In the genomic region with DNA sequence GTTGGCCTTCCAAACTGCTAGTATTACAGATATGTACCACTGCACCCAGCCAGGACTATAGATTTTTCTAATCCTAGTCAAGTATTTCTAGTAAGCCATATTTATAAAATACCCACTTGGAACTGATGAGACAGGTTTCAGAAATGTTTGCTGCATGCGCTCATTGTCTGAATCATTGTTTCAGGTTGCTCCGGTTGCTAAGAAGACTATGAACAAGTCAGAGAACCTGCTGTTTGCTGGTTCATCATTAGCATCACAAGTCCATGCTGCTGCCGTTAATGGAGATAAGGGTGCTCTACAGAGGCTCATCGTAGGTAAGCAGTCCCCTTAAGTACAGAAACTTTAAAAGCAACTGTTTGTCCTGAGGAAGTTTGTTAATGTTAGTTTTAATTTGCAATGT, we compare ENCODE assay signal across 20 cellular contexts. TPM values are rescaled to one million over a fixed set of nuclear protein-coding genes. Genes with fewer than 3 reads are reported as not detected.
DNase-seq lines count a peak whose midpoint lies in the region; ATAC-seq and TF ChIP-seq lines count a peak whose summit lies in the region.
"Had no signal": no experiment of that assay in that cellular context is flagged by ENCODE, and none has a peak within 500 bp of the region (broad histone marks: within the 10 kb centered on the region; RNA-seq: fewer than 3 reads in every experiment).

No MANE protein-coding gene starts in this region.

- H3K27me3 ChIP-seq in SK-N-SH (ENCODE audit: insufficient read depth) (no peaks in the 10 kb centered on the region), HUES64 (ENCODE audit: insufficient read depth, low read length) (no peaks in the 10 kb centered on the region)
- H3K27me3 ChIP-seq: BLaER1, body of pancreas, hepatocyte had no signal

- H3K36me3 ChIP-seq in SK-N-SH (replicated peaks in 1 of 2; ENCODE audit: control insufficient read depth in 1 of 2, insufficient read depth in 2 of 2, low read length in 1 of 2) (peaks cover 53 to 63% of the 10 kb centered on the region in 2 experiments), HUES64 (ENCODE audit: insufficient read depth, low read length) (peaks cover 49% of the 10 kb centered on the region)

- H3K4me3 ChIP-seq in SK-N-SH (ENCODE audit: low read depth in 2 of 2, low read length in 1 of 2) (no peak overlapping the region), HUES64 (ENCODE audit: low read length) (no peak overlapping the region), astrocyte of the spinal cord (ENCODE audit: low read depth, low read length) (no peak overlapping the region)
- H3K4me3 ChIP-seq: BLaER1, body of pancreas, GM12878, hepatocyte, skin epidermis had no signal

- H3K79me2 ChIP-seq in SK-N-SH (ENCODE audit: insufficient read depth), result peaks cover 37% of the 10 kb centered on the region; the same call in 1 of the 2 replicates

- 70% methylated on average over 4 of the region's 4 CpGs for WGBS in SK-N-SH (ENCODE audit: low lambda C conversion rate)
- WGBS in HUES64, result 83% methylated on average over 4 of the region's 4 CpGs

- no peak for DNase-seq in SK-N-SH
- peak; percentile 76 for DNase-seq in astrocyte of the spinal cord (ENCODE audit: low read depth, low spot score)
- DNase-seq in kidney tubule cell (ENCODE audit: low spot score), result peak; percentile 92
- DNase-seq in NCI-H526 treated with DMSO at 0.1 percent for 48 hours (lab: John Stamatoyannopoulos, UW), result no peak
- DNase-seq: body of pancreas; endodermal cell; NCI-H1092; NCI-H2081; stimulated activated CD4-positive, alpha-beta T cell treated with anti-CD3 and anti-CD28 coated beads, Interleukin-4, amount 100 ng/mL, for 4 hours had no signal

- no peaks in the 10 kb centered on the region for H3K9me2 ChIP-seq in SK-N-SH

- POLR2A ChIA-PET in SK-N-SH (lab: Yijun Ruan, JAX), result no interaction called here

- peaks cover 7% of the 10 kb centered on the region for H3F3A ChIP-seq in SK-N-SH (replicated peaks; ENCODE audit: insufficient read depth)

- TF ChIP-seq RAD21 in SK-N-SH (IDR thresholded peaks at IDR 0.05; ENCODE audit: low read length), result no peak

- H3K4me2 ChIP-seq in SK-N-SH, result no peak overlapping the region
- H3K4me2 ChIP-seq: BLaER1, hepatocyte, KMS-11 had no signal

- H4K20me1 ChIP-seq in SK-N-SH (ENCODE audit: insufficient read depth), result no peaks in the 10 kb centered on the region
- H4K20me1 ChIP-seq: BLaER1 had no signal

- H3K9ac ChIP-seq in SK-N-SH (peak overlapping the region; percentile 10; the same call in 1 of the 2 replicates), HUES64 (ENCODE audit: low read depth, low read length) (0 out of 2 replicates have a peak overlapping the region, but pooled peaks have one; percentile 18)
- H3K9ac ChIP-seq: BLaER1, KMS-11 had no signal

- no peak for TF ChIP-seq EP300 in SK-N-SH (IDR thresholded peaks at IDR 0.05; ENCODE audit: borderline replicate concordance in 1 of 2, low read depth in 1 of 2, low read length in 1 of 2)

- peaks cover 6 to 8% of the 10 kb centered on the region in 2 experiments; a peak in 3 of 4 replicates for H3K4me1 ChIP-seq in SK-N-SH (ENCODE audit: control insufficient read depth in 1 of 2, insufficient read depth in 2 of 2, low read depth in 1 of 2, low read length in 1 of 2)
- H3K4me1 ChIP-seq in HUES64 (ENCODE audit: insufficient read depth, low read length), result peaks cover 13% of the 10 kb centered on the region

- H2AFZ ChIP-seq in SK-N-SH (ENCODE audit: low read depth), result no peak overlapping the region
- H2AFZ ChIP-seq: hepatocyte had no signal

- H3K9me3 ChIP-seq in SK-N-SH, result no peaks in the 10 kb centered on the region
- no peaks in the 10 kb centered on the region for H3K9me3 ChIP-seq in HUES64 (ENCODE audit: insufficient read depth, low read depth, low read length)
- H3K9me3 ChIP-seq: BLaER1, body of pancreas had no signal

- in situ Hi-C loops in astrocyte of the spinal cord (cut with HindIII; ENCODE audit: low sequenced_read_pairs), result no loop called here

- CTCF ChIA-PET in SK-N-SH (lab: Yijun Ruan, JAX), result no interaction called here

- ATAC-seq in SK-N-SH treated with all-trans-retinoic acid at 6 μM for 48 hours (no peak), GM21825 (IDR thresholded peaks at IDR 0.05; ENCODE audit: unreplicated experiment) (no peak), GM21786 (IDR thresholded peaks at IDR 0.05; ENCODE audit: unreplicated experiment) (no peak)
- ATAC-seq: body of pancreas, GM12878, HCT116 had no signal

- H3K27ac ChIP-seq in SK-N-SH (ENCODE audit: low read depth in 2 of 2, low read length in 1 of 2) (peak overlapping the region in 1 of 2 experiments; percentile 37; a peak in 1 of 4 replicates), HUES64 (ENCODE audit: low read depth, low read length) (no peak overlapping the region)
- H3K27ac ChIP-seq: 22Rv1, BLaER1, body of pancreas, hepatocyte, KMS-11, skin epidermis had no signal

- TF ChIP-seq CTCF in SK-N-SH (IDR thresholded peaks at IDR 0.05), result no peak
- TF ChIP-seq CTCF in astrocyte of the spinal cord (IDR thresholded peaks at IDR 0.05; ENCODE audit: low read depth, low read length), result no peak

TF ChIP-seq in SK-N-SH, 30 proteins besides CTCF, POLR2A, EP300 and RAD21:
- TF ChIP-seq FOSL2 (IDR thresholded peaks at IDR 0.05; ENCODE audit: borderline replicate concordance, low read depth) (peak; percentile 38; the same call in 1 of the 2 replicates), JUND (IDR thresholded peaks at IDR 0.05) (peak; percentile 42; the same call in 1 of the 2 replicates), RCOR1 (IDR thresholded peaks at IDR 0.05; ENCODE audit: low read length) (no peak)
- TF ChIP-seq, protein P1, sequence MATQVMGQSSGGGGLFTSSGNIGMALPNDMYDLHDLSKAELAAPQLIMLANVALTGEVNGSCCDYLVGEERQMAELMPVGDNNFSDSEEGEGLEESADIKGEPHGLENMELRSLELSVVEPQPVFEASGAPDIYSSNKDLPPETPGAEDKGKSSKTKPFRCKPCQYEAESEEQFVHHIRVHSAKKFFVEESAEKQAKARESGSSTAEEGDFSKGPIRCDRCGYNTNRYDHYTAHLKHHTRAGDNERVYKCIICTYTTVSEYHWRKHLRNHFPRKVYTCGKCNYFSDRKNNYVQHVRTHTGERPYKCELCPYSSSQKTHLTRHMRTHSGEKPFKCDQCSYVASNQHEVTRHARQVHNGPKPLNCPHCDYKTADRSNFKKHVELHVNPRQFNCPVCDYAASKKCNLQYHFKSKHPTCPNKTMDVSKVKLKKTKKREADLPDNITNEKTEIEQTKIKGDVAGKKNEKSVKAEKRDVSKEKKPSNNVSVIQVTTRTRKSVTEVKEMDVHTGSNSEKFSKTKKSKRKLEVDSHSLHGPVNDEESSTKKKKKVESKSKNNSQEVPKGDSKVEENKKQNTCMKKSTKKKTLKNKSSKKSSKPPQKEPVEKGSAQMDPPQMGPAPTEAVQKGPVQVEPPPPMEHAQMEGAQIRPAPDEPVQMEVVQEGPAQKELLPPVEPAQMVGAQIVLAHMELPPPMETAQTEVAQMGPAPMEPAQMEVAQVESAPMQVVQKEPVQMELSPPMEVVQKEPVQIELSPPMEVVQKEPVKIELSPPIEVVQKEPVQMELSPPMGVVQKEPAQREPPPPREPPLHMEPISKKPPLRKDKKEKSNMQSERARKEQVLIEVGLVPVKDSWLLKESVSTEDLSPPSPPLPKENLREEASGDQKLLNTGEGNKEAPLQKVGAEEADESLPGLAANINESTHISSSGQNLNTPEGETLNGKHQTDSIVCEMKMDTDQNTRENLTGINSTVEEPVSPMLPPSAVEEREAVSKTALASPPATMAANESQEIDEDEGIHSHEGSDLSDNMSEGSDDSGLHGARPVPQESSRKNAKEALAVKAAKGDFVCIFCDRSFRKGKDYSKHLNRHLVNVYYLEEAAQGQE (IDR thresholded peaks at IDR 0.05; ENCODE audit: low read depth, low read length), result no peak
TF ChIP-seq in SK-N-SH: peak in this region for 2.

TF ChIP-seq in SK-N-SH treated with all-trans-retinoic acid at 6 μM for 48 hours, 23 proteins besides CTCF, POLR2A, EP300 and RAD21 (continues in another document):
- TF ChIP-seq ZNF8 (CRISPR knock-in tag; IDR thresholded peaks at IDR 0.05), result no peak
- TF ChIP-seq ARNTL (CRISPR knock-in tag; IDR thresholded peaks at IDR 0.05; ENCODE audit: borderline replicate concordance, low read depth), result no peak
- TF ChIP-seq PPARA (CRISPR knock-in tag; IDR thresholded peaks at IDR 0.05; ENCODE audit: borderline replicate concordance), result no peak
- no peak for TF ChIP-seq OSR1 (CRISPR knock-in tag; IDR thresholded peaks at IDR 0.05)
- no peak for TF ChIP-seq RARB (CRISPR knock-in tag; IDR thresholded peaks at IDR 0.05)
- no peak for TF ChIP-seq TCF4 (CRISPR knock-in tag; IDR thresholded peaks at IDR 0.05; ENCODE audit: borderline replicate concordance)
- TF ChIP-seq ISL1 (CRISPR knock-in tag; IDR thresholded peaks at IDR 0.05), result no peak
- no peak for TF ChIP-seq ZC3H10 (CRISPR knock-in tag; IDR thresholded peaks at IDR 0.05)
- no peak for TF ChIP-seq SNAI2 (CRISPR knock-in tag; IDR thresholded peaks at IDR 0.05)
- TF ChIP-seq GLIS3 (CRISPR knock-in tag; IDR thresholded peaks at IDR 0.05), result no peak
- TF ChIP-seq, protein P2, sequence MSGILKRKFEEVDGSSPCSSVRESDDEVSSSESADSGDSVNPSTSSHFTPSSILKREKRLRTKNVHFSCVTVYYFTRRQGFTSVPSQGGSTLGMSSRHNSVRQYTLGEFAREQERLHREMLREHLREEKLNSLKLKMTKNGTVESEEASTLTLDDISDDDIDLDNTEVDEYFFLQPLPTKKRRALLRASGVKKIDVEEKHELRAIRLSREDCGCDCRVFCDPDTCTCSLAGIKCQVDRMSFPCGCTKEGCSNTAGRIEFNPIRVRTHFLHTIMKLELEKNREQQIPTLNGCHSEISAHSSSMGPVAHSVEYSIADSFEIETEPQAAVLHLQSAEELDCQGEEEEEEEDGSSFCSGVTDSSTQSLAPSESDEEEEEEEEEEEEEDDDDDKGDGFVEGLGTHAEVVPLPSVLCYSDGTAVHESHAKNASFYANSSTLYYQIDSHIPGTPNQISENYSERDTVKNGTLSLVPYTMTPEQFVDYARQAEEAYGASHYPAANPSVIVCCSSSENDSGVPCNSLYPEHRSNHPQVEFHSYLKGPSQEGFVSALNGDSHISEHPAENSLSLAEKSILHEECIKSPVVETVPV (CRISPR knock-in tag; IDR thresholded peaks at IDR 0.05), result no peak
- no peak for TF ChIP-seq ZFP3 (CRISPR knock-in tag; IDR thresholded peaks at IDR 0.05)

RNA-seq across cellular contexts. Expression of a gene that starts 5.3 kb away (rescaled TPM):
- 8.1 and 11.4 TPM in 2 replicates for polyA plus RNA-seq in SK-N-SH (2012; rRNA removed)
- polyA plus RNA-seq in SK-N-SH (2012; cell fraction: cytosol; rRNA removed), result 6.8 and 8.9 TPM in 2 replicates
- polyA plus RNA-seq in SK-N-SH (2012; cell fraction: nucleus; rRNA removed), result 13.4 and 24.4 TPM in 2 replicates
- polyA plus RNA-seq in HUES64 (2013, experiment 1 of 2), result 5.9 TPM
- 7.4 TPM for polyA plus RNA-seq in HUES64 (2013, experiment 2 of 2)

RNA-seq across cellular contexts. Expression of a gene that starts 5.5 kb away (rescaled TPM):
- 9.4 and 10.0 TPM in 2 replicates for polyA plus RNA-seq in SK-N-SH (2012; rRNA removed)
- polyA plus RNA-seq in SK-N-SH (2012; cell fraction: cytosol; rRNA removed), result 13.6 and 16.6 TPM in 2 replicates
- 3.5 and 10.2 TPM in 2 replicates for polyA plus RNA-seq in SK-N-SH (2012; cell fraction: nucleus; rRNA removed)
- 14.2 TPM for polyA plus RNA-seq in HUES64 (2013, experiment 1 of 2)
- 16.5 TPM for polyA plus RNA-seq in HUES64 (2013, experiment 2 of 2)

Comparison
In these comparisons a context has a peak if more than half of its experiments do, and no peak if none do; other contexts are left out.
1. DNase-seq: peak in astrocyte of the spinal cord (single experiment) and kidney tubule cell (single experiment); none in SK-N-SH (single experiment) and NCI-H526 treated with DMSO at 0.1 percent for 48 hours (single experiment).